Comparison of ENCODE assay signal across 1 cellular context in genomic region chr4:15012017-15012788, GRCh38.
TF ChIP-seq lines count a peak whose summit lies in the region.

No MANE protein-coding gene starts in this region.

TF ChIP-seq in A549, 52 proteins besides CTCF, POLR2A, EP300 and RAD21 (continued from another document):
- TF ChIP-seq REST (IDR thresholded peaks at IDR 0.05) (no peak), FOXS1 (CRISPR knock-in tag; IDR thresholded peaks at IDR 0.05) (no peak), EHMT2 (IDR thresholded peaks at IDR 0.05; ENCODE audit: low read depth) (no peak), HOXB5 (CRISPR knock-in tag; IDR thresholded peaks at IDR 0.05) (no peak)
